ENCODE assay signal across 12 cellular contexts in genomic region chr6:42169780-42170179, GRCh38. TPM values are rescaled to one million over a fixed set of nuclear protein-coding genes. Genes with fewer than 3 reads are reported as not detected.
"Had no signal": no experiment of that assay in that cellular context is flagged by ENCODE, and none has a peak within 500 bp of the region (broad histone marks: within the 10 kb centered on the region; RNA-seq: fewer than 3 reads in every experiment).

No MANE protein-coding gene starts in this region.

RNA-seq across cellular contexts. Expression of gene GUCA1A, which starts 3.4 kb away (rescaled TPM):
- total RNA-seq: naive thymus-derived CD8-positive, alpha-beta T cell; natural killer cell treated with Interleukin-12 subunit alpha and Interleukin-12 subunit beta and Interleukin-15 and Interleukin-18, amount 100 ng/mL, for 72 hours; omental fat pad; osteocyte; posterior vena cava; pulmonary artery endothelial cell; right atrium auricular region; sciatic nerve; spleen; transverse colon; upper lobe of right lung had no signal
- polyA plus RNA-seq: naive thymus-derived CD8-positive, alpha-beta T cell; pancreas had no signal

RNA-seq across cellular contexts. Expression of gene GUCA1B, which starts 25.0 kb away (rescaled TPM):
- polyA plus RNA-seq: naive thymus-derived CD8-positive, alpha-beta T cell had no signal

RNA-seq across cellular contexts. Expression of gene C6orf132, which starts 27.4 kb away (rescaled TPM):
- total RNA-seq: pulmonary artery endothelial cell had no signal
